24 cellular contexts compared by ENCODE assay signal in the genomic region with DNA sequence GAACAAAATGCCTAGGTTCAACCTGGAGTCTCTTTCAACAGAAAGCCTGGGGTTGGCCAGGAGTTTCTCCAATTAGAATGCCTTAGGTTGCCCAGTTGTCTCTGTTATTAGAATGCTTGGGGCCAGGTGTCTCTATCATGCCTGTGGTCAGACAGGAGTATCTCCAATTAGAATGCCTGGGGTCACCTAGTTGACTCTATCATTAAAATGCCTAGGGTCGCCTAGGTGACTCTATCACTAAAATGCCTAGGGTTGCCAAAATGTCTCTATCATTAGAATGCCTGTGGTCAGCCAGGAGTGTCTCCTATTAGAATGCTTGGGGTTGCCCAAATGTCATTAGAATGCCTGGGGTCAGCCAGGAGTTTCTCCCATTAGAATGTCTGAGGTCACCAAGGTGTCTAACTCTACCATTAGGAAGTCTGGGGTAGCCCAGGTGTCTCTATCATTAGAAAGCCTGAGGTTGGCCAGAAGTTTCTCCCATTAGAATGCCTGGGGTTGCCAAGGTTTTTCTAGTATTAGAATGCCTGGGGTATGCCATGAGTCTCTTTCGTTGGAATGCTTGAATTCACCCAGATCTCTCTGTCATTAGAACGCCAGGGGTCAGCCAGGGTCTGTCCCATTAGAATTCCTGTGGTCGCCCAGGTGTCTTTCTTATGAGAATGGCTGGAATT.
"Had no signal": no experiment of that assay in that cellular context is flagged by ENCODE, and none has a peak within 500 bp of the region (broad histone marks: within the 10 kb centered on the region; RNA-seq: fewer than 3 reads in every experiment).

No MANE protein-coding gene starts in this region.

- H3K9me3 ChIP-seq: colonic mucosa, gastrocnemius medialis, neutrophil, right lobe of liver, stomach, tibial artery had no signal

- H3K36me3 ChIP-seq: colonic mucosa, gastrocnemius medialis, neutrophil, right lobe of liver, stomach, tibial artery had no signal

- H3K27ac ChIP-seq: colonic mucosa, dorsolateral prefrontal cortex, gastrocnemius medialis, neutrophil, right lobe of liver, stomach, tibial artery had no signal

- DNase-seq: activated B cell treated with CpG ODN at 0.5 μM for 24 hours; activated CD4-positive, alpha-beta T cell treated with anti-CD3 and anti-CD28 coated beads for 36 hours; activated CD4-positive, alpha-beta T cell treated with anti-CD3 and anti-CD28 coated beads, Interleukin-2, amount 50 U/mL, for 4 hours; activated naive CD4-positive, alpha-beta T cell; activated T-cell treated with anti-CD3 and anti-CD28 coated beads for 4 hours; activated T-cell treated with anti-CD3 and anti-CD28 coated beads, Interleukin-2, amount 50 U/mL, for 72 hours; anterior cingulate cortex; cerebellar nuclear complex; colonic mucosa; dorsolateral prefrontal cortex; effector memory CD4-positive, alpha-beta T cell; gastrocnemius medialis; glutamatergic neuron; hippocampal formation; right lobe of liver; small intestine; stimulated activated CD4-positive, alpha-beta T cell treated with anti-CD3 and anti-CD28 coated beads, Interleukin-2, amount 100 ng/mL, for 24 hours; stimulated activated naive B cell treated with anti-CD40 and anti-IgM and Interleukin-4, amounts not matched to agents 10 μg/mL and 1 μg/mL and 100 μg/mL, for 72 hours; stomach; T-helper 1 cell had no signal

- H3K4me1 ChIP-seq: colonic mucosa, gastrocnemius medialis, right lobe of liver, stomach, tibial artery had no signal

- ATAC-seq: activated CD4-positive, alpha-beta T cell treated with anti-CD3 and anti-CD28 coated beads for 36 hours; activated naive CD4-positive, alpha-beta T cell treated with anti-CD3 and anti-CD28 coated beads, Interleukin-2, amount 50 U/mL, for 72 hours; activated T-cell treated with anti-CD3 and anti-CD28 coated beads, Interleukin-2, amount 50 U/mL, for 72 hours; gastrocnemius medialis; left colon; right lobe of liver; stimulated activated naive B cell treated with anti-CD40 and anti-IgM and Interleukin-4, amounts not matched to agents 10 μg/mL and 1 μg/mL and 100 μg/mL, for 72 hours had no signal

- H3K27me3 ChIP-seq: colonic mucosa, gastrocnemius medialis, neutrophil, right lobe of liver had no signal

- H3K4me3 ChIP-seq: colonic mucosa, dorsolateral prefrontal cortex, gastrocnemius medialis, right lobe of liver, stomach, tibial artery had no signal
